Comparison of ENCODE assay signal across 18 cellular contexts in the genomic region with DNA sequence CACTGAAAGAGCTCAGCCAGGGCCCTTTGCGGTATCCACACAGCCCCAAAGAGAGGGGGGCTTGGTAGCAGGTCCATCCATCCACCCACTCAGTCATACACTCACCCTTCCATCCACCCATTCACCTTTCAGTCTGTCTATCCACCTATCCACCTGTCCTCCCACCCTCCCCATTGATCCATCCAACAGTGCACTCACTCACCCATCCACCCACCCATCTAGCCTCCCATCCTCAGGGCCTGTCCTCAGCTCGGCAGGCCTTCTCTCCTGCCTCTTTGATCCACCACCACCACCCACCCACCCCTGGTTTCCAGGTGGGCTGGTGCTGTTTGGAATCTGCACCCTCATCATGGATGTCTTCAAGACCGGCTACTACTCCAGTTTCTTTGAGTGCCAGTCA. TPM values are rescaled to one million over a fixed set of nuclear protein-coding genes. Genes with fewer than 3 reads are reported as not detected.
A peak's percentile ranks its signal among the peaks of the same experiment; 100 is the strongest.
DNase-seq lines count a peak whose midpoint lies in the region; ATAC-seq and TF ChIP-seq lines count a peak whose summit lies in the region.
"Had no signal": no experiment of that assay in that cellular context is flagged by ENCODE, and none has a peak within 500 bp of the region (broad histone marks: within the 10 kb centered on the region; RNA-seq: fewer than 3 reads in every experiment).

No MANE protein-coding gene starts in this region.

- H3K27ac ChIP-seq in CD4-positive, alpha-beta T cell (ENCODE audit: low read depth, low read length): no peak overlapping the region
- H3K27ac ChIP-seq in Karpas-422 (ENCODE audit: low read length) (no peak overlapping the region), neural progenitor cell (no peak overlapping the region)
- H3K27ac ChIP-seq: BLaER1 treated with 17β-estradiol and CSF1 and Interleukin-3, amounts not matched to agents 10 nM and 100 nM had no signal

- no peak overlapping the region for H3K27ac Mint-ChIP-seq in CD4-positive, alpha-beta T cell
- no peak overlapping the region for H3K27ac Mint-ChIP-seq in neural progenitor cell

- no peak for TF ChIP-seq CTCF in CD4-positive, alpha-beta T cell (IDR thresholded peaks at IDR 0.05)
- TF ChIP-seq CTCF in neural progenitor cell (IDR thresholded peaks at IDR 0.05): no peak

- H3K36me3 ChIP-seq in Karpas-422 (ENCODE audit: insufficient read depth, low read length) (no peaks in the 10 kb centered on the region), iPS-15b (ENCODE audit: control insufficient read depth, insufficient read depth, low read length) (no peaks in the 10 kb centered on the region), neural progenitor cell (no peaks in the 10 kb centered on the region)
- H3K36me3 ChIP-seq: BLaER1 treated with 17β-estradiol and CSF1 and Interleukin-3, amounts not matched to agents 10 nM and 100 nM had no signal

- H3K9me2 ChIP-seq in Karpas-422 (replicated peaks; ENCODE audit: insufficient read depth, low read length): no peaks in the 10 kb centered on the region

- peaks cover 81% of the 10 kb centered on the region for H3K27me3 Mint-ChIP-seq in CD4-positive, alpha-beta T cell
- H3K27me3 Mint-ChIP-seq in neural progenitor cell (ENCODE audit: insufficient read depth, low read depth): peaks cover 56% of the 10 kb centered on the region

- CTCF ChIA-PET in CD4-positive, alpha-beta T cell (lab: Charles Lee): interaction anchor here (2.1 kb wide), 1 partner anchor 36 kb away, joined by 8 read pairs; no protein-coding TSS in a partner anchor

- peaks cover 15% of the 10 kb centered on the region for H3K4me1 Mint-ChIP-seq in CD4-positive, alpha-beta T cell (ENCODE audit: low read depth)
- peaks cover 8% of the 10 kb centered on the region for H3K4me1 Mint-ChIP-seq in neural progenitor cell

- no peak overlapping the region for H3K4me2 ChIP-seq in Karpas-422 (ENCODE audit: low read depth, low read length, poor library complexity, severe bottlenecking)
- H3K4me2 ChIP-seq in neural progenitor cell: no peak overlapping the region

- no peak for DNase-seq in CD4-positive, alpha-beta T cell
- peak; percentile 34 for DNase-seq in Karpas-422
- no peak for DNase-seq in neural progenitor cell (ENCODE audit: low spot score)
- DNase-seq in NCI-H226: no peak
- no peak for DNase-seq in KG1 (lab: John Stamatoyannopoulos, UW)
- no peak for DNase-seq in Kasumi-1 (lab: John Stamatoyannopoulos, UW)
- DNase-seq: 8988T, AML-193, Calu3, DMS 273 treated with DMSO at 0.1 percent for 48 hours had no signal

- no peaks in the 10 kb centered on the region for H4K20me1 ChIP-seq in Karpas-422 (ENCODE audit: insufficient read depth, low read depth, low read length)
- H4K20me1 ChIP-seq in neural progenitor cell (ENCODE audit: low read depth): peaks cover 3% of the 10 kb centered on the region

- no peaks in the 10 kb centered on the region for H3K9me3 Mint-ChIP-seq in CD4-positive, alpha-beta T cell
- no peaks in the 10 kb centered on the region for H3K9me3 Mint-ChIP-seq in neural progenitor cell

- intact Hi-C loops in CD4-positive, alpha-beta T cell (cut with DNase I, micrococcal nuclease): no loop called here

- H3K9ac ChIP-seq in Karpas-422 (ENCODE audit: low read length) (no peak overlapping the region), iPS-15b (ENCODE audit: low read depth, low read length) (no peak overlapping the region), neural progenitor cell (no peak overlapping the region)
- H3K9ac ChIP-seq: BLaER1 treated with 17β-estradiol and CSF1 and Interleukin-3, amounts not matched to agents 10 nM and 100 nM had no signal

- H3K4me1 ChIP-seq in Karpas-422 (ENCODE audit: low read length): no peaks in the 10 kb centered on the region
- peaks cover 3% of the 10 kb centered on the region for H3K4me1 ChIP-seq in iPS-15b (ENCODE audit: control insufficient read depth, insufficient read depth, low read length)
- peaks cover 21% of the 10 kb centered on the region for H3K4me1 ChIP-seq in neural progenitor cell

- no peaks in the 10 kb centered on the region for H3F3A ChIP-seq in neural progenitor cell (ENCODE audit: low read depth)

- no peak for ATAC-seq in CD4-positive, alpha-beta T cell (ENCODE audit: poor library complexity)
- no peak for ATAC-seq in HG02973 (IDR thresholded peaks at IDR 0.05; ENCODE audit: unreplicated experiment)
- ATAC-seq: GM12878, HCT116 had no signal

- H3K79me2 ChIP-seq in Karpas-422 (ENCODE audit: low read length): no peaks in the 10 kb centered on the region
- H3K79me2 ChIP-seq in neural progenitor cell (ENCODE audit: low read depth): no peaks in the 10 kb centered on the region

- peak overlapping the region; percentile 4 for H3K4me3 Mint-ChIP-seq in CD4-positive, alpha-beta T cell
- H3K4me3 Mint-ChIP-seq in neural progenitor cell: peak overlapping the region; percentile 48

- no peaks in the 10 kb centered on the region for H3K9me3 ChIP-seq in CD4-positive, alpha-beta T cell (ENCODE audit: control insufficient read depth, low read length)
- no peaks in the 10 kb centered on the region for H3K9me3 ChIP-seq in Karpas-422 (ENCODE audit: low read length)
- H3K9me3 ChIP-seq in iPS-15b (ENCODE audit: control insufficient read depth, insufficient read depth, low read length): no peaks in the 10 kb centered on the region
- H3K9me3 ChIP-seq in neural progenitor cell (ENCODE audit: low read depth): no peaks in the 10 kb centered on the region
- H3K9me3 ChIP-seq: BLaER1 treated with 17β-estradiol and CSF1 and Interleukin-3, amounts not matched to agents 10 nM and 100 nM had no signal

- POLR2A ChIA-PET in CD4-positive, alpha-beta T cell (lab: Charles Lee): no interaction called here

- peaks cover 56% of the 10 kb centered on the region for H3K27me3 ChIP-seq in CD4-positive, alpha-beta T cell (ENCODE audit: control insufficient read depth, insufficient read depth, low read length)
- no peaks in the 10 kb centered on the region for H3K27me3 ChIP-seq in Karpas-422 (ENCODE audit: low read length)
- H3K27me3 ChIP-seq in iPS-15b (ENCODE audit: control insufficient read depth, insufficient read depth, low read length): peaks cover 63% of the 10 kb centered on the region
- H3K27me3 ChIP-seq in neural progenitor cell: peaks cover 90% of the 10 kb centered on the region

- H2AFZ ChIP-seq in Karpas-422 (ENCODE audit: low read length) (no peak overlapping the region), neural progenitor cell (replicated peaks) (no peak overlapping the region)

- no peak overlapping the region for H3K4me3 ChIP-seq in Karpas-422 (ENCODE audit: low read length)
- peak overlapping the region; percentile 64 for H3K4me3 ChIP-seq in iPS-15b (ENCODE audit: low read depth, low read length)
- H3K4me3 ChIP-seq in neural progenitor cell: no peak overlapping the region
- H3K4me3 ChIP-seq: BLaER1 treated with 17β-estradiol and CSF1 and Interleukin-3, amounts not matched to agents 10 nM and 100 nM; GM12878 had no signal

- H3K36me3 Mint-ChIP-seq in CD4-positive, alpha-beta T cell (ENCODE audit: low read depth): no peaks in the 10 kb centered on the region
- H3K36me3 Mint-ChIP-seq in neural progenitor cell: no peaks in the 10 kb centered on the region
- H3K36me3 Mint-ChIP-seq: CD4-positive, CD25-positive, alpha-beta regulatory T cell had no signal

RNA-seq across cellular contexts. Expression of a gene that starts 1.2 kb away (rescaled TPM):
- not detected for total RNA-seq in CD4-positive, alpha-beta T cell
- not detected in 2 replicates for total RNA-seq in Karpas-422 (2014; rRNA removed; shearing (Covaris generic); ENCODE audit: low replicate concordance)
- not detected in 2 replicates for total RNA-seq in neural progenitor cell (ENCODE audit: low replicate concordance)
- total RNA-seq: Calu3; CD4-positive, CD25-positive, alpha-beta regulatory T cell; G401; GM12878; H4 had no signal

RNA-seq across cellular contexts. Expression of a gene that starts 2.2 kb away (rescaled TPM):
- total RNA-seq in CD4-positive, alpha-beta T cell: not detected
- total RNA-seq in Karpas-422 (2014; rRNA removed; shearing (Covaris generic); ENCODE audit: low replicate concordance): not detected in 2 replicates
- total RNA-seq in neural progenitor cell (ENCODE audit: low replicate concordance): 0.25 TPM in 1 of 2 replicates, not detected in the other
- total RNA-seq: Calu3; CD4-positive, CD25-positive, alpha-beta regulatory T cell had no signal

RNA-seq across cellular contexts. Expression of a gene that starts 10.5 kb away (rescaled TPM):
- total RNA-seq in CD4-positive, alpha-beta T cell: not detected
- not detected in 2 replicates for total RNA-seq in Karpas-422 (2014; rRNA removed; shearing (Covaris generic); ENCODE audit: low replicate concordance)
- not detected in 2 replicates for total RNA-seq in neural progenitor cell (ENCODE audit: low replicate concordance)
- total RNA-seq: Calu3; CD4-positive, CD25-positive, alpha-beta regulatory T cell; G401; GM12878; H4 had no signal

RNA-seq across cellular contexts. Expression of a gene that starts 31.8 kb away (rescaled TPM):
- total RNA-seq in CD4-positive, alpha-beta T cell: not detected
- not detected in 2 replicates for total RNA-seq in Karpas-422 (2014; rRNA removed; shearing (Covaris generic); ENCODE audit: low replicate concordance)
- total RNA-seq in neural progenitor cell (ENCODE audit: low replicate concordance): 0.36 TPM in 1 of 2 replicates, not detected in the other
- total RNA-seq: Calu3; CD4-positive, CD25-positive, alpha-beta regulatory T cell; G401; GM12878; H4 had no signal

RNA-seq across cellular contexts. Expression of a gene that starts 47.3 kb away (rescaled TPM):
- total RNA-seq in CD4-positive, alpha-beta T cell: 10 to 100 TPM; 31.8 to 31.9 TPM
- total RNA-seq in Karpas-422 (2014; rRNA removed; shearing (Covaris generic); ENCODE audit: low replicate concordance): 0.65 TPM in 1 of 2 replicates, not detected in the other
- total RNA-seq in neural progenitor cell (ENCODE audit: low replicate concordance): 3.5 and 5.0 TPM in 2 replicates
